In the genomic region with DNA sequence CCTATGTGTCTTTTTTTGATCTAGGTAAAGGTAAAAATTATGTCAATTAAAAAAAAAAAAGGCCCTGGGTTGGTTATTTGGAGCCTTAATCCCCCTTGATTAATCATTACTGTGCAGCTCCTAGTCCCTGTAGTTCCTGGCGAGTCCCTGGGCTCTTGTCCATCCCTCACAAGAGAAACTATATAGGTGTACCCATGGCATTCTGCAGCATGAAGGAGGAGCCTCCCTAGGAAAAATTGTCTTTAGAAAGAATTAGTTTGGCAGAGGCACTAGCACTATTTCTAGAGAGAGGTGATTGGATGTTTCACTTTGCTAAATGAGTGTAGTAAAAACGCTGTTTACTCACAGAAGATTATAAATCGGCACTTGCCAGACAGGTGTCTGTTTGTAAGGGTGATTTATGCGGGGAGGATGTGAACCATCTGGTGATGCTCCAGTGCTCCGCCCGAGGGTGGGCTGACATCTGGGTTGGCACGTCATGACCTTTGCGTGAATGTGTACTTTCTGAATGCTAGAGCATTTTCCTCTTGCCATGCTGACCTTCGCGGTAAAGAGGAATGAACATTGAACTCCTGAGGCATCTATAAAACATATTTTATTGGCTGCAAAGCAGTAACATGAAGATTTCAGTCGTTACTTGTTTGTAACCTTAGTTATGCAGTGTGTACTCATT, we compare ENCODE assay signal across 1 cellular context.
A peak's percentile ranks its signal among the peaks of the same experiment; 100 is the strongest.
TF ChIP-seq lines count a peak whose summit lies in the region.

No MANE protein-coding gene starts in this region.

TF ChIP-seq in GM12878, 131 proteins besides CTCF, POLR2A, EP300 and RAD21 (continued from another document and continues in another):
- TF ChIP-seq, protein P1, sequence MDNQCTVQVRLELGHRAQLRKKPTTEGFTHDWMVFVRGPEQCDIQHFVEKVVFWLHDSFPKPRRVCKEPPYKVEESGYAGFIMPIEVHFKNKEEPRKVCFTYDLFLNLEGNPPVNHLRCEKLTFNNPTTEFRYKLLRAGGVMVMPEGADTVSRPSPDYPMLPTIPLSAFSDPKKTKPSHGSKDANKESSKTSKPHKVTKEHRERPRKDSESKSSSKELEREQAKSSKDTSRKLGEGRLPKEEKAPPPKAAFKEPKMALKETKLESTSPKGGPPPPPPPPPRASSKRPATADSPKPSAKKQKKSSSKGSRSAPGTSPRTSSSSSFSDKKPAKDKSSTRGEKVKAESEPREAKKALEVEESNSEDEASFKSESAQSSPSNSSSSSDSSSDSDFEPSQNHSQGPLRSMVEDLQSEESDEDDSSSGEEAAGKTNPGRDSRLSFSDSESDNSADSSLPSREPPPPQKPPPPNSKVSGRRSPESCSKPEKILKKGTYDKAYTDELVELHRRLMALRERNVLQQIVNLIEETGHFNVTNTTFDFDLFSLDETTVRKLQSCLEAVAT (IDR thresholded peaks at IDR 0.05): no peak
- TF ChIP-seq RBBP5 (conservative IDR thresholded peaks at IDR 0.05): no peak
- no peak for TF ChIP-seq RFX5 (IDR thresholded peaks at IDR 0.05; ENCODE audit: low read depth, low read length)
- peak; percentile 48; the same call in 1 of the 3 replicates for TF ChIP-seq POU2F2 (IDR thresholded peaks at IDR 0.05; ENCODE audit: borderline replicate concordance, low read depth, low read length)
- TF ChIP-seq CHD1 (IDR thresholded peaks at IDR 0.05; ENCODE audit: low read depth, low read length): no peak
- TF ChIP-seq, protein P2, sequence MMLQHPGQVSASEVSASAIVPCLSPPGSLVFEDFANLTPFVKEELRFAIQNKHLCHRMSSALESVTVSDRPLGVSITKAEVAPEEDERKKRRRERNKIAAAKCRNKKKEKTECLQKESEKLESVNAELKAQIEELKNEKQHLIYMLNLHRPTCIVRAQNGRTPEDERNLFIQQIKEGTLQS (IDR thresholded peaks at IDR 0.05; ENCODE audit: borderline replicate concordance, extremely low read depth, low read depth, low read length): no peak
- no peak for TF ChIP-seq SIX5 (IDR thresholded peaks at IDR 0.05; ENCODE audit: low read depth, low read length, severe bottlenecking)
- TF ChIP-seq TCF12 (IDR thresholded peaks at IDR 0.05; ENCODE audit: low read depth, low read length): peak; percentile 82
- no peak for TF ChIP-seq SUPT20H (IDR thresholded peaks at IDR 0.05; ENCODE audit: borderline replicate concordance, control insufficient read depth, low read depth, low read length)
- TF ChIP-seq, protein P3, sequence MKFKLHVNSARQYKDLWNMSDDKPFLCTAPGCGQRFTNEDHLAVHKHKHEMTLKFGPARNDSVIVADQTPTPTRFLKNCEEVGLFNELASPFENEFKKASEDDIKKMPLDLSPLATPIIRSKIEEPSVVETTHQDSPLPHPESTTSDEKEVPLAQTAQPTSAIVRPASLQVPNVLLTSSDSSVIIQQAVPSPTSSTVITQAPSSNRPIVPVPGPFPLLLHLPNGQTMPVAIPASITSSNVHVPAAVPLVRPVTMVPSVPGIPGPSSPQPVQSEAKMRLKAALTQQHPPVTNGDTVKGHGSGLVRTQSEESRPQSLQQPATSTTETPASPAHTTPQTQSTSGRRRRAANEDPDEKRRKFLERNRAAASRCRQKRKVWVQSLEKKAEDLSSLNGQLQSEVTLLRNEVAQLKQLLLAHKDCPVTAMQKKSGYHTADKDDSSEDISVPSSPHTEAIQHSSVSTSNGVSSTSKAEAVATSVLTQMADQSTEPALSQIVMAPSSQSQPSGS (IDR thresholded peaks at IDR 0.05; ENCODE audit: low read length): no peak
- 0 out of 2 replicates have a peak, but pooled peaks have one; percentile 14 for TF ChIP-seq ATF7 (IDR thresholded peaks at IDR 0.05; ENCODE audit: low read depth)
- TF ChIP-seq CEBPB (IDR thresholded peaks at IDR 0.05; ENCODE audit: borderline replicate concordance in 1 of 2, low read depth in 2 of 2, low read length in 2 of 2): no peak
- TF ChIP-seq KLF5 (IDR thresholded peaks at IDR 0.05; ENCODE audit: partially characterized antibody): no peak
- TF ChIP-seq NBN (IDR thresholded peaks at IDR 0.05): no peak
- no peak for TF ChIP-seq STAT3 (IDR thresholded peaks at IDR 0.05; ENCODE audit: low read depth, low read length)
- no peak for TF ChIP-seq CBX3 (IDR thresholded peaks at IDR 0.05; ENCODE audit: borderline replicate concordance, low read depth)
- TF ChIP-seq NR2F1 (conservative IDR thresholded peaks at IDR 0.05): peak; percentile 78
- TF ChIP-seq TBL1XR1 (IDR thresholded peaks at IDR 0.05; ENCODE audit: low read depth, low read length): no peak
- no peak for TF ChIP-seq SREBF1 (IDR thresholded peaks at IDR 0.05; ENCODE audit: low read length)
- no peak for TF ChIP-seq STAT1 (conservative IDR thresholded peaks at IDR 0.05)
- TF ChIP-seq ZNF384 (IDR thresholded peaks at IDR 0.05; ENCODE audit: borderline replicate concordance, low read depth, low read length): no peak
- no peak for TF ChIP-seq SMAD1 (IDR thresholded peaks at IDR 0.05; ENCODE audit: low read depth, partially characterized antibody)
- no peak for TF ChIP-seq CBFB (IDR thresholded peaks at IDR 0.05; ENCODE audit: low read depth)
- no peak; the same call in 1 of the 2 replicates for TF ChIP-seq SPI1 (IDR thresholded peaks at IDR 0.05; ENCODE audit: borderline replicate concordance, insufficient read depth, low read depth, low read length)
- TF ChIP-seq, protein P4, sequence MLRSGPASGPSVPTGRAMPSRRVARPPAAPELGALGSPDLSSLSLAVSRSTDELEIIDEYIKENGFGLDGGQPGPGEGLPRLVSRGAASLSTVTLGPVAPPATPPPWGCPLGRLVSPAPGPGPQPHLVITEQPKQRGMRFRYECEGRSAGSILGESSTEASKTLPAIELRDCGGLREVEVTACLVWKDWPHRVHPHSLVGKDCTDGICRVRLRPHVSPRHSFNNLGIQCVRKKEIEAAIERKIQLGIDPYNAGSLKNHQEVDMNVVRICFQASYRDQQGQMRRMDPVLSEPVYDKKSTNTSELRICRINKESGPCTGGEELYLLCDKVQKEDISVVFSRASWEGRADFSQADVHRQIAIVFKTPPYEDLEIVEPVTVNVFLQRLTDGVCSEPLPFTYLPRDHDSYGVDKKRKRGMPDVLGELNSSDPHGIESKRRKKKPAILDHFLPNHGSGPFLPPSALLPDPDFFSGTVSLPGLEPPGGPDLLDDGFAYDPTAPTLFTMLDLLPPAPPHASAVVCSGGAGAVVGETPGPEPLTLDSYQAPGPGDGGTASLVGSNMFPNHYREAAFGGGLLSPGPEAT (IDR thresholded peaks at IDR 0.05; ENCODE audit: low read depth): no peak
- TF ChIP-seq MTA2 (IDR thresholded peaks at IDR 0.05; ENCODE audit: low read depth): 0 out of 2 replicates have a peak, but pooled peaks have one; percentile 43
- TF ChIP-seq, protein P5, sequence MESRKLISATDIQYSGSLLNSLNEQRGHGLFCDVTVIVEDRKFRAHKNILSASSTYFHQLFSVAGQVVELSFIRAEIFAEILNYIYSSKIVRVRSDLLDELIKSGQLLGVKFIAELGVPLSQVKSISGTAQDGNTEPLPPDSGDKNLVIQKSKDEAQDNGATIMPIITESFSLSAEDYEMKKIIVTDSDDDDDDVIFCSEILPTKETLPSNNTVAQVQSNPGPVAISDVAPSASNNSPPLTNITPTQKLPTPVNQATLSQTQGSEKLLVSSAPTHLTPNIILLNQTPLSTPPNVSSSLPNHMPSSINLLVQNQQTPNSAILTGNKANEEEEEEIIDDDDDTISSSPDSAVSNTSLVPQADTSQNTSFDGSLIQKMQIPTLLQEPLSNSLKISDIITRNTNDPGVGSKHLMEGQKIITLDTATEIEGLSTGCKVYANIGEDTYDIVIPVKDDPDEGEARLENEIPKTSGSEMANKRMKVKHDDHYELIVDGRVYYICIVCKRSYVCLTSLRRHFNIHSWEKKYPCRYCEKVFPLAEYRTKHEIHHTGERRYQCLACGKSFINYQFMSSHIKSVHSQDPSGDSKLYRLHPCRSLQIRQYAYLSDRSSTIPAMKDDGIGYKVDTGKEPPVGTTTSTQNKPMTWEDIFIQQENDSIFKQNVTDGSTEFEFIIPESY (IDR thresholded peaks at IDR 0.05): no peak
- TF ChIP-seq GABPA (IDR thresholded peaks at IDR 0.05; ENCODE audit: low read depth): no peak
- TF ChIP-seq, protein P6, sequence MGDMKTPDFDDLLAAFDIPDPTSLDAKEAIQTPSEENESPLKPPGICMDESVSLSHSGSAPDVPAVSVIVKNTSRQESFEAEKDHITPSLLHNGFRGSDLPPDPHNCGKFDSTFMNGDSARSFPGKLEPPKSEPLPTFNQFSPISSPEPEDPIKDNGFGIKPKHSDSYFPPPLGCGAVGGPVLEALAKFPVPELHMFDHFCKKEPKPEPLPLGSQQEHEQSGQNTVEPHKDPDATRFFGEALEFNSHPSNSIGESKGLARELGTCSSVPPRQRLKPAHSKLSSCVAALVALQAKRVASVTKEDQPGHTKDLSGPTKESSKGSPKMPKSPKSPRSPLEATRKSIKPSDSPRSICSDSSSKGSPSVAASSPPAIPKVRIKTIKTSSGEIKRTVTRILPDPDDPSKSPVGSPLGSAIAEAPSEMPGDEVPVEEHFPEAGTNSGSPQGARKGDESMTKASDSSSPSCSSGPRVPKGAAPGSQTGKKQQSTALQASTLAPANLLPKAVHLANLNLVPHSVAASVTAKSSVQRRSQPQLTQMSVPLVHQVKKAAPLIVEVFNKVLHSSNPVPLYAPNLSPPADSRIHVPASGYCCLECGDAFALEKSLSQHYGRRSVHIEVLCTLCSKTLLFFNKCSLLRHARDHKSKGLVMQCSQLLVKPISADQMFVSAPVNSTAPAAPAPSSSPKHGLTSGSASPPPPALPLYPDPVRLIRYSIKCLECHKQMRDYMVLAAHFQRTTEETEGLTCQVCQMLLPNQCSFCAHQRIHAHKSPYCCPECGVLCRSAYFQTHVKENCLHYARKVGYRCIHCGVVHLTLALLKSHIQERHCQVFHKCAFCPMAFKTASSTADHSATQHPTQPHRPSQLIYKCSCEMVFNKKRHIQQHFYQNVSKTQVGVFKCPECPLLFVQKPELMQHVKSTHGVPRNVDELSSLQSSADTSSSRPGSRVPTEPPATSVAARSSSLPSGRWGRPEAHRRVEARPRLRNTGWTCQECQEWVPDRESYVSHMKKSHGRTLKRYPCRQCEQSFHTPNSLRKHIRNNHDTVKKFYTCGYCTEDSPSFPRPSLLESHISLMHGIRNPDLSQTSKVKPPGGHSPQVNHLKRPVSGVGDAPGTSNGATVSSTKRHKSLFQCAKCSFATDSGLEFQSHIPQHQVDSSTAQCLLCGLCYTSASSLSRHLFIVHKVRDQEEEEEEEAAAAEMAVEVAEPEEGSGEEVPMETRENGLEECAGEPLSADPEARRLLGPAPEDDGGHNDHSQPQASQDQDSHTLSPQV (IDR thresholded peaks at IDR 0.05): no peak
- no peak for TF ChIP-seq NFYA (IDR thresholded peaks at IDR 0.05; ENCODE audit: borderline replicate concordance, low read depth, low read length)
- no peak for TF ChIP-seq CBX5 (IDR thresholded peaks at IDR 0.05; ENCODE audit: low read depth)
- no peak for TF ChIP-seq JUNB (IDR thresholded peaks at IDR 0.05)
- no peak for TF ChIP-seq IKZF2 (IDR thresholded peaks at IDR 0.05)
- no peak for TF ChIP-seq SMARCA5 (IDR thresholded peaks at IDR 0.05)
- no peak for TF ChIP-seq HDAC6 (IDR thresholded peaks at IDR 0.05; ENCODE audit: unreplicated experiment)
- no peak for TF ChIP-seq PAX8 (IDR thresholded peaks at IDR 0.05)
- TF ChIP-seq, protein P7, sequence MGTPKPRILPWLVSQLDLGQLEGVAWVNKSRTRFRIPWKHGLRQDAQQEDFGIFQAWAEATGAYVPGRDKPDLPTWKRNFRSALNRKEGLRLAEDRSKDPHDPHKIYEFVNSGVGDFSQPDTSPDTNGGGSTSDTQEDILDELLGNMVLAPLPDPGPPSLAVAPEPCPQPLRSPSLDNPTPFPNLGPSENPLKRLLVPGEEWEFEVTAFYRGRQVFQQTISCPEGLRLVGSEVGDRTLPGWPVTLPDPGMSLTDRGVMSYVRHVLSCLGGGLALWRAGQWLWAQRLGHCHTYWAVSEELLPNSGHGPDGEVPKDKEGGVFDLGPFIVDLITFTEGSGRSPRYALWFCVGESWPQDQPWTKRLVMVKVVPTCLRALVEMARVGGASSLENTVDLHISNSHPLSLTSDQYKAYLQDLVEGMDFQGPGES (IDR thresholded peaks at IDR 0.05): no peak
- no peak for TF ChIP-seq FOS (IDR thresholded peaks at IDR 0.05; ENCODE audit: borderline replicate concordance, extremely low read depth, insufficient read length)
- TF ChIP-seq, protein P8, sequence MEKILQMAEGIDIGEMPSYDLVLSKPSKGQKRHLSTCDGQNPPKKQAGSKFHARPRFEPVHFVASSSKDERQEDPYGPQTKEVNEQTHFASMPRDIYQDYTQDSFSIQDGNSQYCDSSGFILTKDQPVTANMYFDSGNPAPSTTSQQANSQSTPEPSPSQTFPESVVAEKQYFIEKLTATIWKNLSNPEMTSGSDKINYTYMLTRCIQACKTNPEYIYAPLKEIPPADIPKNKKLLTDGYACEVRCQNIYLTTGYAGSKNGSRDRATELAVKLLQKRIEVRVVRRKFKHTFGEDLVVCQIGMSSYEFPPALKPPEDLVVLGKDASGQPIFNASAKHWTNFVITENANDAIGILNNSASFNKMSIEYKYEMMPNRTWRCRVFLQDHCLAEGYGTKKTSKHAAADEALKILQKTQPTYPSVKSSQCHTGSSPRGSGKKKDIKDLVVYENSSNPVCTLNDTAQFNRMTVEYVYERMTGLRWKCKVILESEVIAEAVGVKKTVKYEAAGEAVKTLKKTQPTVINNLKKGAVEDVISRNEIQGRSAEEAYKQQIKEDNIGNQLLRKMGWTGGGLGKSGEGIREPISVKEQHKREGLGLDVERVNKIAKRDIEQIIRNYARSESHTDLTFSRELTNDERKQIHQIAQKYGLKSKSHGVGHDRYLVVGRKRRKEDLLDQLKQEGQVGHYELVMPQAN (conservative IDR thresholded peaks at IDR 0.05): no peak
- no peak for TF ChIP-seq TARDBP (IDR thresholded peaks at IDR 0.05; ENCODE audit: borderline replicate concordance)
- TF ChIP-seq, protein P9, sequence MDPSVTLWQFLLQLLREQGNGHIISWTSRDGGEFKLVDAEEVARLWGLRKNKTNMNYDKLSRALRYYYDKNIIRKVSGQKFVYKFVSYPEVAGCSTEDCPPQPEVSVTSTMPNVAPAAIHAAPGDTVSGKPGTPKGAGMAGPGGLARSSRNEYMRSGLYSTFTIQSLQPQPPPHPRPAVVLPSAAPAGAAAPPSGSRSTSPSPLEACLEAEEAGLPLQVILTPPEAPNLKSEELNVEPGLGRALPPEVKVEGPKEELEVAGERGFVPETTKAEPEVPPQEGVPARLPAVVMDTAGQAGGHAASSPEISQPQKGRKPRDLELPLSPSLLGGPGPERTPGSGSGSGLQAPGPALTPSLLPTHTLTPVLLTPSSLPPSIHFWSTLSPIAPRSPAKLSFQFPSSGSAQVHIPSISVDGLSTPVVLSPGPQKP (IDR thresholded peaks at IDR 0.05; ENCODE audit: low read depth, low read length): no peak
- no peak for TF ChIP-seq SMC3 (IDR thresholded peaks at IDR 0.05; ENCODE audit: borderline replicate concordance, low read length)
- TF ChIP-seq PAX5 (IDR thresholded peaks at IDR 0.05; ENCODE audit: borderline replicate concordance, low read depth, low read length): peak; percentile 55; the same call in 1 of the 2 replicates
- no peak for TF ChIP-seq YY1 (IDR thresholded peaks at IDR 0.05; ENCODE audit: low read depth, low read length)
- no peak for TF ChIP-seq JUND (IDR thresholded peaks at IDR 0.05; ENCODE audit: low read depth, low read length)
- no peak for TF ChIP-seq SP1 (IDR thresholded peaks at IDR 0.05; ENCODE audit: low read depth, low read length)
- TF ChIP-seq BCL11A (IDR thresholded peaks at IDR 0.05; ENCODE audit: low read depth, low read length): peak; percentile 28; the same call in 1 of the 2 replicates
- TF ChIP-seq, protein P10, sequence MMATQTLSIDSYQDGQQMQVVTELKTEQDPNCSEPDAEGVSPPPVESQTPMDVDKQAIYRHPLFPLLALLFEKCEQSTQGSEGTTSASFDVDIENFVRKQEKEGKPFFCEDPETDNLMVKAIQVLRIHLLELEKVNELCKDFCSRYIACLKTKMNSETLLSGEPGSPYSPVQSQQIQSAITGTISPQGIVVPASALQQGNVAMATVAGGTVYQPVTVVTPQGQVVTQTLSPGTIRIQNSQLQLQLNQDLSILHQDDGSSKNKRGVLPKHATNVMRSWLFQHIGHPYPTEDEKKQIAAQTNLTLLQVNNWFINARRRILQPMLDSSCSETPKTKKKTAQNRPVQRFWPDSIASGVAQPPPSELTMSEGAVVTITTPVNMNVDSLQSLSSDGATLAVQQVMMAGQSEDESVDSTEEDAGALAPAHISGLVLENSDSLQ (IDR thresholded peaks at IDR 0.05): peak; percentile 80
